ENCODE assay signal across 25 cellular contexts in genomic region chr2:103788346-103788745, GRCh38.
A peak's percentile ranks its signal among the peaks of the same experiment; 100 is the strongest.
DNase-seq lines count a peak whose midpoint lies in the region; ATAC-seq, FAIRE-seq and TF ChIP-seq lines count a peak whose summit lies in the region.
"Had no signal": no experiment of that assay in that cellular context is flagged by ENCODE, and none has a peak within 500 bp of the region (broad histone marks: within the 10 kb centered on the region; RNA-seq: fewer than 3 reads in every experiment).

No MANE protein-coding gene starts in this region.

- WGBS in mesendoderm (ENCODE audit: extremely low coverage, insufficient coverage, low lambda C conversion rate), result no CpG with 5 or more reads among the region's 5 CpGs
- WGBS in pancreas, 2 donors, result 8 to 9% methylated on average over 5 of the region's 5 CpGs

- DNase-seq in NCI-H82 (lab: John Stamatoyannopoulos, UW) (peak; percentile 5), NCI-H82 treated with DMSO at 0.1 percent for 48 hours (lab: John Stamatoyannopoulos, UW; ENCODE audit: unreplicated experiment) (no peak), astrocyte of the hippocampus (ENCODE audit: low read depth, low spot score) (peak; percentile 80), mesendoderm (no peak), NCI-H2227 (lab: John Stamatoyannopoulos, UW; ENCODE audit: unreplicated experiment) (no peak), pancreas (no peak), vagina (ENCODE audit: extremely low spot score in 2 of 2) (no peak)
- DNase-seq: activated CD4-positive, alpha-beta T cell treated with anti-CD3 and anti-CD28 coated beads, Interleukin-2, amount 50 U/mL, for 48 hours; activated naive CD4-positive, alpha-beta T cell treated with anti-CD3 and anti-CD28 coated beads, Interleukin-2, amount 10 ng/mL, durations not matched to agents 7 days and 5 days; colonic mucosa; DMS79 treated with DMSO at 0.1 percent for 48 hours; effector memory CD4-positive, alpha-beta T cell; erythroblast; kidney glomerular epithelial cell; NCI-H2171; NCI-H69; RPMI8226; SK-N-SH; stimulated activated naive CD8-positive, alpha-beta T cell treated with anti-CD3 and anti-CD28 coated beads, Interleukin-15, amount 100 ng/mL, for 72 hours had no signal

- no peak for ATAC-seq in pancreas
- ATAC-seq: stimulated activated naive CD8-positive, alpha-beta T cell treated with anti-CD3 and anti-CD28 coated beads, Interleukin-15, amount 100 ng/mL, for 72 hours had no signal

- TF ChIP-seq CTCF in pancreas (IDR thresholded peaks at IDR 0.05), result no peak
- TF ChIP-seq CTCF in vagina (IDR thresholded peaks at IDR 0.05), result no peak

- H3K27ac ChIP-seq in mesendoderm (ENCODE audit: low read depth, low read length) (peak overlapping the region; percentile 28), pancreas (no peak overlapping the region), vagina (no peak overlapping the region)
- H3K27ac ChIP-seq: BLaER1 treated with 17β-estradiol and CSF1 and Interleukin-3, amounts not matched to agents 10 nM and 100 nM; cardiac muscle cell; colonic mucosa; KMS-11; skin epidermis had no signal

- H3K9me3 ChIP-seq in pancreas (no peaks in the 10 kb centered on the region), vagina (no peaks in the 10 kb centered on the region)
- H3K9me3 ChIP-seq: colonic mucosa, SK-N-SH had no signal

- peak overlapping the region; percentile 60 for H3K18ac ChIP-seq in mesendoderm (ENCODE audit: low read length)

- no peak overlapping the region for H4K5ac ChIP-seq in mesendoderm (ENCODE audit: low read length)

- no peaks in the 10 kb centered on the region for H3K36me3 ChIP-seq in mesendoderm (ENCODE audit: control insufficient read depth, insufficient read depth, low read length)
- no peaks in the 10 kb centered on the region for H3K36me3 ChIP-seq in pancreas
- no peaks in the 10 kb centered on the region for H3K36me3 ChIP-seq in vagina
- H3K36me3 ChIP-seq: BLaER1 treated with 17β-estradiol and CSF1 and Interleukin-3, amounts not matched to agents 10 nM and 100 nM; cardiac muscle cell; colonic mucosa had no signal

- no peak overlapping the region for H3K4ac ChIP-seq in mesendoderm (ENCODE audit: low read depth, low read length)

- intact Hi-C loops in pancreas (cut with DNase I), result no loop called here
- intact Hi-C loops in vagina (cut with DNase I), result no loop called here

- H2BK120ac ChIP-seq in mesendoderm (ENCODE audit: low read depth, low read length), result no peak overlapping the region

- no peaks in the 10 kb centered on the region for H3K79me2 ChIP-seq in mesendoderm (ENCODE audit: control insufficient read depth, insufficient read depth, low read length)

- H4K8ac ChIP-seq in mesendoderm (ENCODE audit: low read depth, low read length), result no peak overlapping the region

- no peak overlapping the region for H2BK5ac ChIP-seq in mesendoderm (ENCODE audit: low read length)

- H2BK15ac ChIP-seq in mesendoderm (replicated peaks; ENCODE audit: low read depth), result no peak overlapping the region

- FAIRE-seq in pancreas (lab: Jason Lieb, UNC), result no peak
- FAIRE-seq: HTR-8/SVneo, TTC549 had no signal

- H3K79me1 ChIP-seq in mesendoderm (ENCODE audit: low read length), result no peaks in the 10 kb centered on the region

- no peak overlapping the region for H3K4me3 ChIP-seq in mesendoderm (ENCODE audit: low read length)
- H3K4me3 ChIP-seq in pancreas, result no peak overlapping the region
- H3K4me3 ChIP-seq in vagina, result no peak overlapping the region
- H3K4me3 ChIP-seq: BLaER1 treated with 17β-estradiol and CSF1 and Interleukin-3, amounts not matched to agents 10 nM and 100 nM; cardiac muscle cell; colonic mucosa; skin epidermis had no signal

- H3K27me3 ChIP-seq in mesendoderm (ENCODE audit: insufficient read depth, low read length, poor library complexity) (no peaks in the 10 kb centered on the region), pancreas (no peaks in the 10 kb centered on the region), vagina (no peaks in the 10 kb centered on the region)
- H3K27me3 ChIP-seq: BLaER1 treated with 17β-estradiol and CSF1 and Interleukin-3, amounts not matched to agents 10 nM and 100 nM; cardiac muscle cell; colonic mucosa had no signal

- no peak overlapping the region for H3K56ac ChIP-seq in mesendoderm (ENCODE audit: low read length)

- H3K4me1 ChIP-seq in mesendoderm (ENCODE audit: control insufficient read depth, low read depth, low read length) (peaks cover 12% of the 10 kb centered on the region), pancreas (peaks cover 0 to 12% (median 0%) of the 10 kb centered on the region in 3 donors), vagina (no peaks in the 10 kb centered on the region)
- H3K4me1 ChIP-seq: BLaER1 treated with 17β-estradiol and CSF1 and Interleukin-3, amounts not matched to agents 10 nM and 100 nM; colonic mucosa had no signal

- H3K4me2 ChIP-seq in mesendoderm (ENCODE audit: low read length), result no peak overlapping the region
- H3K4me2 ChIP-seq: BLaER1 treated with 17β-estradiol and CSF1 and Interleukin-3, amounts not matched to agents 10 nM and 100 nM; KMS-11; SK-N-SH had no signal

- no peak for TF ChIP-seq POLR2A in vagina (IDR thresholded peaks at IDR 0.05)

- H3K9ac ChIP-seq in mesendoderm (ENCODE audit: low read length), result no peak overlapping the region
- H3K9ac ChIP-seq: BLaER1 treated with 17β-estradiol and CSF1 and Interleukin-3, amounts not matched to agents 10 nM and 100 nM; KMS-11; SK-N-SH had no signal

- H3K23ac ChIP-seq in mesendoderm (ENCODE audit: low read length), result no peak overlapping the region

- H2AK5ac ChIP-seq in mesendoderm (ENCODE audit: low read length), result no peak overlapping the region

Comparison
In these comparisons a context has a peak if more than half of its experiments do, and no peak if none do; other contexts are left out.
1. DNase-seq: peak in NCI-H82 (single experiment) and astrocyte of the hippocampus (single experiment); none in NCI-H82 treated with DMSO at 0.1 percent for 48 hours (single experiment), mesendoderm (single experiment), NCI-H2227 (single experiment), pancreas (0 of 6) and vagina (0 of 2).